In the genomic region with DNA sequence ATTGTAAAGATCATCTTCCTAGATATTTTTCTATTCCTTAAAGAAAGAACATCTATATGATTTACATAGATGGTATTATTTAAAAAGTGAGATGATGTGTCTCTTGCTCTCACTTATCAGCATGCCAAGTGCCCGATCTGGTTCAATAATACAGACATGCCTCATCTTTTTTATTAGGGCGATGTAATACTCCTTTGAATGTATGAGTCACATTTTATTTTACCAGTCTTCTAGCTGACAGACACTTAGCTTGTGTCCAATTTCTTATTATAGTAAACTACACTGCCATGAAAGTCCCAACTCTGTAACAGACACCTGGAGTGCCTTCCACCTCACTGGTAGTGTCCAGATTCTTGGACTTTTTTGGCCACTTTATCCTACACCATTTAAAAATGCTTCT, we compare ENCODE assay signal across 17 cellular contexts.
"Had no signal": no experiment of that assay in that cellular context is flagged by ENCODE, and none has a peak within 500 bp of the region (broad histone marks: within the 10 kb centered on the region; RNA-seq: fewer than 3 reads in every experiment).

No MANE protein-coding gene starts in this region.

- H3K36me3 ChIP-seq: ascending aorta, cardiac muscle cell, prostate gland, right lobe of liver, spleen, transverse colon had no signal

- H3K9me3 ChIP-seq: ascending aorta, prostate gland, right lobe of liver, transverse colon had no signal

- H3K27me3 ChIP-seq: ascending aorta, cardiac muscle cell, right lobe of liver, spleen, transverse colon had no signal

- DNase-seq: activated CD4-positive, alpha-beta T cell treated with anti-CD3 and anti-CD28 coated beads for 4 hours; activated CD8-positive, alpha-beta memory T cell treated with anti-CD3 and anti-CD28 coated beads, Interleukin-2, amount 50 U/mL, for 4 hours; activated CD8-positive, alpha-beta T cell treated with anti-CD3 and anti-CD28 coated beads for 36 hours; activated naive CD4-positive, alpha-beta T cell; activated T-cell treated with anti-CD3 and anti-CD28 coated beads, Interleukin-2, amount 50 U/mL, for 72 hours; effector CD4-positive, alpha-beta T cell; immature natural killer cell; naive thymus-derived CD8-positive, alpha-beta T cell; right lobe of liver; spleen; stimulated activated CD4-positive, alpha-beta T cell treated with anti-CD3 and anti-CD28 coated beads, Interleukin-2, amount 100 ng/mL, for 24 hours; stimulated activated naive CD4-positive, alpha-beta T cell; substantia nigra; transverse colon had no signal

- H3K27ac ChIP-seq: ascending aorta, cardiac muscle cell, prostate gland, right lobe of liver, spleen, transverse colon had no signal

- H3K4me3 ChIP-seq: ascending aorta, cardiac muscle cell, prostate gland, right lobe of liver, spleen, transverse colon had no signal

- ATAC-seq: activated CD8-positive, alpha-beta T cell treated with anti-CD3 and anti-CD28 coated beads for 36 hours; activated T-cell treated with anti-CD3 and anti-CD28 coated beads, Interleukin-2, amount 50 U/mL, for 72 hours; naive thymus-derived CD8-positive, alpha-beta T cell; right lobe of liver had no signal

- H3K4me1 ChIP-seq: ascending aorta, prostate gland, right lobe of liver, spleen, transverse colon had no signal
